10 cellular contexts compared by ENCODE assay signal in the genomic region with DNA sequence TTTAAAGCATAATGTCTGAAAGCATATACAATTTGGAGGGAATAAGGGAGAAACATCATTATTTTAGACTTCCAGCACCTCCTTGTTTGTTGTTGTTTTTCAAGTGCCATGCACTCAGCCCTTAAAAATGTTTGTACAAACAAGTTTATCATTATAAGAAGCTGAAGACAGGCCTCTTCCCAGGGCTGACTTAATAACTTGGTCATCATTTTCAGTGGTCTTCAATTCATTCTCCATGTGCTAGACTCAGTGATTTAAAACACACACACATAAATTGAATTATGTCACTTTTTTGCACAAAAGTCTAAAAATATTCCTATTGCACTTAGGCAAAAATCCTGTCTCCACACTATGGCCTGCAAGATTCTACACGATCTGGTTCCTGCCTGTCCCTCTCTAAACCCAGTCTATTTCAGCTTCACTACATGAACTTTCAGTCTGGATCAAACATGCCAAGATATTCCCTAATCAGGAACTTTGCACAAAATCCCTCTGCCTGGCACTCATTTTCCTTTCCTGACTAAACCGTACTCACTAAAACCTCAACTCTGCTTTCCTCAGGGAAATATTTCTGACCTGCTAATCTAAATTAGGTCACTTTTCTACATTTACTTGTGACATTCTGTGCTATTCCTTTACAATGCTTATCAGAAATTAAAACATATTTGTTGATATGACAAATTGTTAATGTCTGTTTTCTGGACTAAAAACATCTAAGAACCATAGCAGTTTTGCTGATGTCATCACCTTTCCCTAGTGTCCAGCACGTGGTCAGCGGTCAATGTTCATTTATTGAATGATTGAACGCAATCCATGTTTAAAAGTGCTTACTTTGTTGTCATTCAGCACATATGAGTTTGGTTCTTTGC. TPM values are rescaled to one million over a fixed set of nuclear protein-coding genes. Genes with fewer than 3 reads are reported as not detected.
DNase-seq lines count a peak whose midpoint lies in the region; ATAC-seq and TF ChIP-seq lines count a peak whose summit lies in the region.
"Had no signal": no experiment of that assay in that cellular context is flagged by ENCODE, and none has a peak within 500 bp of the region (broad histone marks: within the 10 kb centered on the region; RNA-seq: fewer than 3 reads in every experiment).

No MANE protein-coding gene starts in this region.

- CTCF ChIA-PET in CD4-positive, alpha-beta memory T cell (lab: Charles Lee; ENCODE audit: partially characterized antibody): interaction anchor here (1.1 to 3.8 kb wide), 12 partner anchors 10 to 303 kb away, joined by 3 to 17 read pairs (median 6); a partner anchor contains a TSS
- CTCF ChIA-PET in RWPE1 (lab: Yijun Ruan, JAX): no interaction called here

- H3K27ac Mint-ChIP-seq in CD4-positive, alpha-beta memory T cell: peak overlapping the region; percentile 83 to 96 (median 94)

- peak overlapping the region in 1 of 2 donors; percentile 20 for H3K9ac ChIP-seq in liver (ENCODE audit: low read depth in 1 of 2, low read length in 2 of 2)
- no peak overlapping the region for H3K9ac ChIP-seq in Karpas-422 (ENCODE audit: low read length)

- H2AFZ ChIP-seq in Karpas-422 (ENCODE audit: low read length): no peak overlapping the region

- peaks cover 54 to 70% (median 65%) of the 10 kb centered on the region in 4 donors for H3K4me1 Mint-ChIP-seq in CD4-positive, alpha-beta memory T cell

- H3K4me3 Mint-ChIP-seq in CD4-positive, alpha-beta memory T cell: peak overlapping the region; percentile 45 to 78 (median 76)

- H3K27me3 ChIP-seq in CD4-positive, alpha-beta memory T cell (ENCODE audit: insufficient read depth, low read length): no peaks in the 10 kb centered on the region
- no peaks in the 10 kb centered on the region for H3K27me3 ChIP-seq in liver (ENCODE audit: control insufficient read depth in 4 of 4, insufficient read depth in 4 of 4, low read length in 3 of 4)
- H3K27me3 ChIP-seq in Karpas-422 (ENCODE audit: low read length): no peaks in the 10 kb centered on the region
- H3K27me3 ChIP-seq in body of pancreas: no peaks in the 10 kb centered on the region
- H3K27me3 ChIP-seq in ovary: no peaks in the 10 kb centered on the region

- TF ChIP-seq RAD21 in liver (IDR thresholded peaks at IDR 0.05): peak in 1 of 2 donors; percentile 27

- WGBS in liver: 19% methylated on average over 5 of the region's 5 CpGs
- 59 to 75% methylated on average over 5 of the region's 5 CpGs for WGBS in body of pancreas, 2 donors
- WGBS in ovary, 3 donors: 47 to 58% (median 53%) methylated on average over 5 of the region's 5 CpGs

- H3K36me3 ChIP-seq in CD4-positive, alpha-beta memory T cell (ENCODE audit: insufficient read depth, low read length): no peaks in the 10 kb centered on the region
- H3K36me3 ChIP-seq in liver (ENCODE audit: control insufficient read depth in 4 of 4, insufficient read depth in 3 of 4, low read depth in 1 of 4, low read length in 3 of 4): no peaks in the 10 kb centered on the region
- H3K36me3 ChIP-seq in Karpas-422 (ENCODE audit: insufficient read depth, low read length): no peaks in the 10 kb centered on the region
- no peaks in the 10 kb centered on the region for H3K36me3 ChIP-seq in body of pancreas (replicated peaks in 1 of 2; ENCODE audit: insufficient read depth in 1 of 2, low read depth in 2 of 2)
- H3K36me3 ChIP-seq in ovary: no peaks in the 10 kb centered on the region

- TF ChIP-seq POLR2A in body of pancreas (IDR thresholded peaks at IDR 0.05) (no peak), ovary (IDR thresholded peaks at IDR 0.05) (no peak)

- no peak for DNase-seq in CD4-positive, alpha-beta memory T cell
- no peak for DNase-seq in Karpas-422
- DNase-seq in body of pancreas: no peak
- no peak for DNase-seq in RWPE1 (ENCODE audit: low spot score)
- no peak for DNase-seq in ovary
- DNase-seq: NK-92 treated with Interleukin-12 subunit alpha and Interleukin-12 subunit beta, amount 100 ng/mL, for 24 hours had no signal

- H3K27ac ChIP-seq in CD4-positive, alpha-beta memory T cell (ENCODE audit: low read depth, low read length): peak overlapping the region; percentile 61
- H3K27ac ChIP-seq in liver (ENCODE audit: low read depth in 1 of 2, low read length in 2 of 2): peak overlapping the region; percentile 66 to 83
- no peak overlapping the region for H3K27ac ChIP-seq in Karpas-422 (ENCODE audit: low read length)
- peak overlapping the region in 1 of 4 donors; percentile 5 for H3K27ac ChIP-seq in body of pancreas
- no peak overlapping the region for H3K27ac ChIP-seq in RWPE1
- H3K27ac ChIP-seq in ovary: peak overlapping the region in 1 of 2 donors; percentile 5

- H3K79me2 ChIP-seq in Karpas-422 (ENCODE audit: low read length): no peaks in the 10 kb centered on the region

- H3K4me1 ChIP-seq in CD4-positive, alpha-beta memory T cell (ENCODE audit: insufficient read depth, low read length): peaks cover 61% of the 10 kb centered on the region
- H3K4me1 ChIP-seq in liver (ENCODE audit: control insufficient read depth in 4 of 4, insufficient read depth in 4 of 4, low read length in 3 of 4) (peaks cover 1 to 26% (median 17%) of the 10 kb centered on the region in 4 donors), Karpas-422 (ENCODE audit: low read length) (peaks cover 5% of the 10 kb centered on the region; the same call in 1 of the 2 replicates), body of pancreas (no peaks in the 10 kb centered on the region), ovary (ENCODE audit: insufficient read depth) (no peaks in the 10 kb centered on the region)

- TF ChIP-seq EP300 in ovary (IDR thresholded peaks at IDR 0.05): no peak

- no peaks in the 10 kb centered on the region for H3K27me3 Mint-ChIP-seq in CD4-positive, alpha-beta memory T cell

- peaks cover 0 to 10% (median 3%) of the 10 kb centered on the region in 8 donors for H3K9me3 Mint-ChIP-seq in CD4-positive, alpha-beta memory T cell

- ATAC-seq in GM19455 (IDR thresholded peaks at IDR 0.05; ENCODE audit: unreplicated experiment) (peak; percentile 45), HG03460 (IDR thresholded peaks at IDR 0.05; ENCODE audit: unreplicated experiment) (peak; percentile 18), body of pancreas (no peak)

- TF ChIP-seq CTCF in liver (IDR thresholded peaks at IDR 0.05; ENCODE audit: low read depth, low read length, missing input control): no peak
- TF ChIP-seq CTCF in body of pancreas (IDR thresholded peaks at IDR 0.05): no peak
- no peak for TF ChIP-seq CTCF in RWPE1 (conservative IDR thresholded peaks at IDR 0.05; ENCODE audit: low read depth)
- no peak for TF ChIP-seq CTCF in ovary (IDR thresholded peaks at IDR 0.05)

- POLR2A ChIA-PET in CD4-positive, alpha-beta memory T cell (lab: Charles Lee; ENCODE audit: partially characterized antibody): interaction anchor here (1.0 to 5.3 kb wide), 13 partner anchors 8 to 324 kb away, joined by 3 to 86 read pairs (median 8); a partner anchor contains a TSS
- POLR2A ChIA-PET in RWPE1 (lab: Yijun Ruan, JAX; ENCODE audit: low non-redundant PET): no interaction called here

- H3K9me2 ChIP-seq in Karpas-422 (replicated peaks; ENCODE audit: insufficient read depth, low read length): no peaks in the 10 kb centered on the region

- no peak overlapping the region for H3K4me2 ChIP-seq in Karpas-422 (ENCODE audit: low read depth, low read length, poor library complexity, severe bottlenecking)

- intact Hi-C loops in CD4-positive, alpha-beta memory T cell (cut with micrococcal nuclease): loop anchor here (1.0 kb wide), 2 partner anchors 8 kb away; no protein-coding TSS in a partner anchor
- intact Hi-C loops in body of pancreas (cut with DNase I): no loop called here
- intact Hi-C loops in ovary (cut with DNase I): no loop called here

- H3K9me3 ChIP-seq in CD4-positive, alpha-beta memory T cell (ENCODE audit: control insufficient read depth in 1 of 2, low read length in 2 of 2): no peaks in the 10 kb centered on the region
- no peaks in the 10 kb centered on the region for H3K9me3 ChIP-seq in liver (ENCODE audit: control insufficient read depth in 4 of 4, low read length in 3 of 4)
- H3K9me3 ChIP-seq in Karpas-422 (ENCODE audit: low read length): no peaks in the 10 kb centered on the region
- no peaks in the 10 kb centered on the region for H3K9me3 ChIP-seq in body of pancreas
- H3K9me3 ChIP-seq in ovary: no peaks in the 10 kb centered on the region

- H3K4me3 ChIP-seq in CD4-positive, alpha-beta memory T cell (ENCODE audit: low read length in 2 of 2): no peak overlapping the region
- peak overlapping the region in 1 of 3 donors; percentile 16 for H3K4me3 ChIP-seq in liver (ENCODE audit: low read depth in 1 of 3, low read length in 3 of 3)
- no peak overlapping the region for H3K4me3 ChIP-seq in Karpas-422 (ENCODE audit: low read length)
- no peak overlapping the region for H3K4me3 ChIP-seq in body of pancreas
- H3K4me3 ChIP-seq in ovary: no peak overlapping the region

- H3K36me3 Mint-ChIP-seq in CD4-positive, alpha-beta memory T cell: peaks cover 5 to 20% of the 10 kb centered on the region in 2 donors

- H4K20me1 ChIP-seq in Karpas-422 (ENCODE audit: insufficient read depth, low read depth, low read length): no peaks in the 10 kb centered on the region

TF ChIP-seq in liver, 16 proteins besides CTCF, POLR2A, EP300 and RAD21 (continues in another document):
- peak in 1 of 2 donors; percentile 0 for TF ChIP-seq JUND (IDR thresholded peaks at IDR 0.05)
- peak in 1 of 2 donors; percentile 6 for TF ChIP-seq RXRA (IDR thresholded peaks at IDR 0.05)
- TF ChIP-seq, protein P1, sequence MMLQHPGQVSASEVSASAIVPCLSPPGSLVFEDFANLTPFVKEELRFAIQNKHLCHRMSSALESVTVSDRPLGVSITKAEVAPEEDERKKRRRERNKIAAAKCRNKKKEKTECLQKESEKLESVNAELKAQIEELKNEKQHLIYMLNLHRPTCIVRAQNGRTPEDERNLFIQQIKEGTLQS (IDR thresholded peaks at IDR 0.05): no peak
- TF ChIP-seq FOXA2 (IDR thresholded peaks at IDR 0.05): no peak

RNA-seq across cellular contexts. Expression of a gene that starts 14.8 kb away (rescaled TPM):
- total RNA-seq in CD4-positive, alpha-beta memory T cell: 10 to 100 TPM; 76.3 to 79.2 TPM
- polyA plus RNA-seq in CD4-positive, alpha-beta memory T cell: 100 to 1,000 TPM in 1 of 2 donors, 10 to 100 TPM in 1; 37.9 to 124 TPM
- total RNA-seq in liver: 1 to 10 TPM; 1.9 to 3.8 TPM
- polyA plus RNA-seq in liver: 1 to 10 TPM in 1 of 2 donors, under 1 TPM in 1; 0.78 to 1.5 TPM
- not detected in 2 replicates for total RNA-seq in Karpas-422 (2014; rRNA removed; shearing (Covaris generic); ENCODE audit: low replicate concordance)
- total RNA-seq in body of pancreas: 1 to 10 TPM; 1.6 TPM
- total RNA-seq in ovary: 1 to 10 TPM; 1.0 to 3.2 (median 1.4) TPM
- 1 to 10 TPM in 1 of 2 donors, under 1 TPM in 1; 0.77 to 8.6 TPM for polyA plus RNA-seq in ovary
- polyA plus RNA-seq: fibroblast of lung had no signal

Comparison
In these comparisons a context has a peak if more than half of its experiments do, and no peak if none do; other contexts are left out.
1. H3K27ac ChIP-seq: peak in CD4-positive, alpha-beta memory T cell (single experiment) and liver (2 of 2); none in Karpas-422 (single experiment) and RWPE1 (single experiment).
2. RNA of a gene that starts 14.8 kb away (total RNA-seq): 76.3 to 79.2 TPM in CD4-positive, alpha-beta memory T cell; 1.9 to 3.8 TPM in liver, 1.6 TPM in body of pancreas, 1.0 to 3.2 TPM in ovary and not detected in Karpas-422; every median in the first group is over 10 times any median in the second.